In the genomic region with DNA sequence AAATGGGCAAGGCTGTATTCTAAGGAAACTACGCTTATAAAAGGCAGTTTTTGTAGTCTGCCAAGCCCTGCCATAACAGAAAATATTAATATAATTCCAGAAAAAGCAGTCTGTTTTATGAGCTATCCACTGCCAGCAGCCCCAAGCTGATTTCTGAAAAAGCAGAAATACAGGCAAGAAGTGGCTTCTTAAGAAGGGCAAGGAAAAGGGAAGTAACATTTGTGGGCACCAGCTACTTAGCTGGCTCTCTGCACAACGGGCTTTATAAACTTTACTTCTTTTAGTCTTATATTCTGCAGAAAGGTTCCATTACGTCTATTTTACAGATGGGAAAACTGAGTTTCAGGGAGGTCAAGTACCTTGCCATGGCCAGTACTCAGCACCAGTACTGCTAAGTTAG, we compare ENCODE assay signal across 5 cellular contexts. TPM values are rescaled to one million over a fixed set of nuclear protein-coding genes. Genes with fewer than 3 reads are reported as not detected.
DNase-seq lines count a peak whose midpoint lies in the region; ATAC-seq, FAIRE-seq and TF ChIP-seq lines count a peak whose summit lies in the region.
"Not testable (repeated sequence)": the region's sequence is repeated elsewhere in the genome, so short reads cannot be mapped to it uniquely, and the experiment has no call there.

No MANE protein-coding gene starts in this region.

- not testable (repeated sequence) for H3K9ac ChIP-seq in HepG2 (ENCODE audit: insufficient read depth, low read depth, low read length)

- ATAC-seq in HepG2, result not testable (repeated sequence)
- ATAC-seq in memory B cell (ENCODE audit: low read depth) (peak; percentile 56), naive B cell (ENCODE audit: low read depth in 2 of 2) (peak; percentile 38 to 41), upper lobe of right lung (peak; percentile 59)
- peak; percentile 54 to 82 for ATAC-seq in stimulated activated naive B cell treated with anti-CD40 and anti-IgM and Interleukin-4, amounts not matched to agents 10 μg/mL and 1 μg/mL and 100 μg/mL, for 72 hours (replicated peaks)

- not testable (repeated sequence) for H4K20me1 ChIP-seq in HepG2 (ENCODE audit: insufficient read depth, low read length)

- H3K36me3 ChIP-seq in HepG2 (replicated peaks in 1 of 2; ENCODE audit: control insufficient read depth in 1 of 2, insufficient read depth in 2 of 2, low read length in 2 of 2), result peaks cover 2 to 11% of the 10 kb centered on the region in 2 experiments; a peak in 3 of 5 replicates
- not testable (repeated sequence) for H3K36me3 ChIP-seq in upper lobe of right lung

- in situ Hi-C loops in HepG2 (cut with HindIII; ENCODE audit: extremely low pct_ligation_motif_present, low pct_unique_long_range_greater_than_20kb), result not testable (repeated sequence)

- not testable (repeated sequence) for TF ChIP-seq RAD21 in HepG2 (CRISPR knock-in tag; IDR thresholded peaks at IDR 0.05)

- not testable (repeated sequence) for TF ChIP-seq POLR2A in HepG2 (IDR thresholded peaks at IDR 0.05; ENCODE audit: insufficient read depth in 1 of 2, low read depth in 2 of 2, low read length in 2 of 2)

- not testable (repeated sequence) for H3K9me3 Mint-ChIP-seq in memory B cell; naive B cell; stimulated activated naive B cell treated with anti-CD40 and anti-IgM and Interleukin-4, amounts not matched to agents 10 μg/mL and 1 μg/mL and 100 μg/mL, for 72 hours

- H3K36me3 Mint-ChIP-seq in memory B cell; naive B cell; stimulated activated naive B cell treated with anti-CD40 and anti-IgM and Interleukin-4, amounts not matched to agents 10 μg/mL and 1 μg/mL and 100 μg/mL, for 72 hours: not testable (repeated sequence)

- H3K79me2 ChIP-seq in HepG2 (ENCODE audit: insufficient read depth, low read length), result not testable (repeated sequence)

- not testable (repeated sequence) for TF ChIP-seq EP300 in HepG2 (IDR thresholded peaks at IDR 0.05; ENCODE audit: low read depth in 2 of 2, low read length in 2 of 2); HepG2 (CRISPR knock-in tag; IDR thresholded peaks at IDR 0.05; ENCODE audit: borderline replicate concordance)

- not testable (repeated sequence) for H3K4me3 Mint-ChIP-seq in memory B cell; naive B cell; stimulated activated naive B cell treated with anti-CD40 and anti-IgM and Interleukin-4, amounts not matched to agents 10 μg/mL and 1 μg/mL and 100 μg/mL, for 72 hours

- WGBS in HepG2 (ENCODE audit: low lambda C conversion rate), result 80% methylated on average over 2 of the region's 3 CpGs

- not testable (repeated sequence) for H3K27me3 Mint-ChIP-seq in memory B cell; naive B cell; stimulated activated naive B cell treated with anti-CD40 and anti-IgM and Interleukin-4, amounts not matched to agents 10 μg/mL and 1 μg/mL and 100 μg/mL, for 72 hours

- not testable (repeated sequence) for H3K27ac Mint-ChIP-seq in memory B cell; naive B cell; stimulated activated naive B cell treated with anti-CD40 and anti-IgM and Interleukin-4, amounts not matched to agents 10 μg/mL and 1 μg/mL and 100 μg/mL, for 72 hours

- not testable (repeated sequence) for DNase-seq in HepG2 (ENCODE audit: low spot score); memory B cell (ENCODE audit: low spot score in 2 of 2); naive B cell; stimulated activated naive B cell treated with anti-CD40 and anti-IgM and Interleukin-4, amounts not matched to agents 10 μg/mL and 1 μg/mL and 100 μg/mL, for 72 hours; upper lobe of right lung

- CTCF ChIA-PET in HepG2 (lab: Yijun Ruan, JAX; ENCODE audit: low intra/inter-chr PET ratio, low total read pairs), result not testable (repeated sequence)

- H3K9me3 ChIP-seq in HepG2 (ENCODE audit: low read length); upper lobe of right lung: not testable (repeated sequence)

- not testable (repeated sequence) for H3K4me2 ChIP-seq in HepG2 (ENCODE audit: low read depth, low read length)

- not testable (repeated sequence) for BruUV-seq in HepG2 (replicated peaks; lab: Mats Ljungman, UMichigan)

- FAIRE-seq in HepG2 (lab: Jason Lieb, UNC), result not testable (repeated sequence)

- H3K27me3 ChIP-seq in HepG2 (ENCODE audit: control insufficient read depth in 1 of 2, insufficient read depth in 2 of 2, low read length in 2 of 2); upper lobe of right lung: not testable (repeated sequence)

- not testable (repeated sequence) for H3K4me3 ChIP-seq in HepG2 (replicated peaks in 1 of 3; ENCODE audit: insufficient read depth in 1 of 3, low read depth in 2 of 3, low read length in 3 of 3); upper lobe of right lung

- not testable (repeated sequence) for H3K27ac ChIP-seq in HepG2 (ENCODE audit: extremely low read length, insufficient read depth, low read length); upper lobe of right lung

- intact Hi-C loops in HepG2 (cut with micrococcal nuclease; ENCODE audit: unreplicated experiment); upper lobe of right lung (cut with DNase I): not testable (repeated sequence)

- H3K4me1 Mint-ChIP-seq in memory B cell; naive B cell; stimulated activated naive B cell treated with anti-CD40 and anti-IgM and Interleukin-4, amounts not matched to agents 10 μg/mL and 1 μg/mL and 100 μg/mL, for 72 hours: not testable (repeated sequence)

- not testable (repeated sequence) for H2AFZ ChIP-seq in HepG2 (ENCODE audit: low read length)

- POLR2A ChIA-PET in HepG2 (lab: Yijun Ruan, JAX), result not testable (repeated sequence)

- not testable (repeated sequence) for H3K4me1 ChIP-seq in HepG2 (ENCODE audit: insufficient read depth, low read length); upper lobe of right lung

- TF ChIP-seq CTCF in HepG2 (CRISPR knock-in tag; IDR thresholded peaks at IDR 0.05); upper lobe of right lung (IDR thresholded peaks at IDR 0.05): not testable (repeated sequence)

TF ChIP-seq in HepG2, 621 proteins besides CTCF, POLR2A, EP300 and RAD21:
- 0 out of 2 replicates have a peak, but pooled peaks have one; percentile 28 for TF ChIP-seq ZNF629 (CRISPR knock-in tag; conservative IDR thresholded peaks at IDR 0.05)

RNA-seq across cellular contexts. Expression of a gene that starts 31.6 kb away (rescaled TPM):
- total RNA-seq in HepG2 (2016; rRNA removed; fragmentation: Illumina TruSeq; extraction: Trizol) (122 and 217 TPM in 2 replicates), upper lobe of right lung (103 TPM)
- 46.7 and 50.8 TPM in 2 replicates for total RNA-seq in HepG2 (2016; cell fraction: cytosol; rRNA removed; fragmentation: Illumina TruSeq; extraction: Trizol; ENCODE audit: low read depth)
- total RNA-seq in HepG2 (2016; cell fraction: insoluble cytoplasmic fraction; rRNA removed; fragmentation: Illumina TruSeq; extraction: Trizol), result 111 and 216 TPM in 2 replicates
- total RNA-seq in HepG2 (2016; cell fraction: membrane; rRNA removed; fragmentation: Illumina TruSeq; extraction: Trizol), result 81.2 and 84.7 TPM in 2 replicates
- total RNA-seq in HepG2 (2016; cell fraction: nucleus; rRNA removed; fragmentation: Illumina TruSeq; extraction: Trizol), result 242 and 298 TPM in 2 replicates
- polyA plus RNA-seq in HepG2 (2011; rRNA removed) (372 and 518 TPM in 2 replicates), naive B cell (ENCODE audit: low read depth in 6 of 6) (10 to 100 TPM; 31.1 to 47.7 (median 44.0) TPM)
- 323 and 357 TPM in 2 replicates for polyA plus RNA-seq in HepG2 (2011; cell fraction: cytosol; rRNA removed)
- polyA plus RNA-seq in HepG2 (2011; cell fraction: nucleus; rRNA removed), result 366 and 382 TPM in 2 replicates
- polyA plus RNA-seq in HepG2 (2012), result 316 and 486 TPM in 2 replicates
- polyA plus RNA-seq in HepG2 (2016; cell fraction: cytosol; fragmentation: Illumina TruSeq; extraction: Trizol; ENCODE audit: low read depth), result 28.4 and 28.9 TPM in 2 replicates
- 110 and 140 TPM in 2 replicates for polyA plus RNA-seq in HepG2 (2016; cell fraction: insoluble cytoplasmic fraction; fragmentation: Illumina TruSeq; extraction: Trizol; ENCODE audit: low read depth)
- polyA plus RNA-seq in HepG2 (2016; cell fraction: membrane; fragmentation: Illumina TruSeq; extraction: Trizol; ENCODE audit: low read depth), result 63.9 and 69.0 TPM in 2 replicates
- 396 and 413 TPM in 2 replicates for polyA plus RNA-seq in HepG2 (2016; cell fraction: nucleus; fragmentation: Illumina TruSeq; extraction: Trizol; ENCODE audit: insufficient read depth, low read depth)
- 130 and 401 TPM in 2 replicates for polyA minus RNA-seq in HepG2 (2011; rRNA and poly(A)+ RNA removed; ENCODE audit: low replicate concordance)
- 255 and 305 TPM in 2 replicates for polyA minus RNA-seq in HepG2 (2011; cell fraction: cytosol; rRNA and poly(A)+ RNA removed)
- 114 and 160 TPM in 2 replicates for polyA minus RNA-seq in HepG2 (2011; cell fraction: nucleus; rRNA and poly(A)+ RNA removed)
